In genomic region chr10:108598320-108598695, GRCh38 we compare ENCODE assay signal across 30 cellular contexts.
DNase-seq lines count a peak whose midpoint lies in the region; ATAC-seq, FAIRE-seq and TF ChIP-seq lines count a peak whose summit lies in the region.
"Had no signal": no experiment of that assay in that cellular context is flagged by ENCODE, and none has a peak within 500 bp of the region (broad histone marks: within the 10 kb centered on the region; RNA-seq: fewer than 3 reads in every experiment).

No MANE protein-coding gene starts in this region.

- FAIRE-seq in HepG2 (lab: Jason Lieb, UNC), result no peak
- FAIRE-seq: GM19239, pancreas had no signal

- no peaks in the 10 kb centered on the region for H3K36me3 Mint-ChIP-seq in endodermal cell (ENCODE audit: low read depth)
- no peaks in the 10 kb centered on the region for H3K36me3 Mint-ChIP-seq in activated CD4-positive, alpha-beta T cell treated with anti-CD3 and anti-CD28 coated beads for 36 hours (ENCODE audit: low read depth)
- H3K36me3 Mint-ChIP-seq: activated naive CD4-positive, alpha-beta T cell treated with anti-CD3 and anti-CD28 coated beads, Interleukin-2, amount 50 U/mL, for 24 hours had no signal

- H3K4me2 ChIP-seq in HepG2 (ENCODE audit: low read depth, low read length), result no peak overlapping the region; the same call in 1 of the 2 replicates

- H2AFZ ChIP-seq in HepG2 (ENCODE audit: low read length), result no peak overlapping the region

- H3K4me3 ChIP-seq in endodermal cell (ENCODE audit: low read length), result no peak overlapping the region
- no peak overlapping the region for H3K4me3 ChIP-seq in HepG2 (replicated peaks in 1 of 3; ENCODE audit: insufficient read depth in 1 of 3, low read depth in 2 of 3, low read length in 3 of 3)
- no peak overlapping the region for H3K4me3 ChIP-seq in aorta (ENCODE audit: low read length in 2 of 2)
- H3K4me3 ChIP-seq in tibial nerve, result no peak overlapping the region
- H3K4me3 ChIP-seq: gastroesophageal sphincter, lung, pancreas, SJCRH30, upper lobe of left lung had no signal

- H3K4me1 Mint-ChIP-seq in endodermal cell, result peaks cover 34% of the 10 kb centered on the region
- no peaks in the 10 kb centered on the region for H3K4me1 Mint-ChIP-seq in activated CD4-positive, alpha-beta T cell treated with anti-CD3 and anti-CD28 coated beads for 36 hours
- H3K4me1 Mint-ChIP-seq: activated naive CD4-positive, alpha-beta T cell treated with anti-CD3 and anti-CD28 coated beads, Interleukin-2, amount 50 U/mL, for 24 hours had no signal

- TF ChIP-seq EP300 in HepG2 (IDR thresholded peaks at IDR 0.05; ENCODE audit: low read depth in 2 of 2, low read length in 2 of 2) (no peak), HepG2 (CRISPR knock-in tag; IDR thresholded peaks at IDR 0.05; ENCODE audit: borderline replicate concordance) (no peak), tibial nerve (IDR thresholded peaks at IDR 0.05) (no peak)

- TF ChIP-seq POLR2A in HepG2 (IDR thresholded peaks at IDR 0.05; ENCODE audit: insufficient read depth in 1 of 2, low read depth in 2 of 2, low read length in 2 of 2) (no peak), tibial nerve (IDR thresholded peaks at IDR 0.05) (no peak)

- H3K79me2 ChIP-seq in HepG2 (ENCODE audit: insufficient read depth, low read length), result no peaks in the 10 kb centered on the region

- intact Hi-C loops in HepG2 (cut with micrococcal nuclease; ENCODE audit: unreplicated experiment) (no loop called here), aorta (cut with DNase I) (no loop called here)
- intact Hi-C loops in activated CD4-positive, alpha-beta T cell treated with anti-CD3 and anti-CD28 coated beads for 36 hours (cut with DNase I, micrococcal nuclease), result no loop called here

- H3K27ac Mint-ChIP-seq in endodermal cell, result no peak overlapping the region
- no peak overlapping the region for H3K27ac Mint-ChIP-seq in activated CD4-positive, alpha-beta T cell treated with anti-CD3 and anti-CD28 coated beads for 36 hours
- H3K27ac Mint-ChIP-seq: activated CD8-positive, alpha-beta T cell treated with anti-CD3 and anti-CD28 coated beads for 36 hours; activated naive CD4-positive, alpha-beta T cell treated with anti-CD3 and anti-CD28 coated beads, Interleukin-2, amount 50 U/mL, for 24 hours; activated T-helper 2 cell treated with anti-CD3 and anti-CD28 coated beads, Interferon-gamma antibody, Interleukin-2, Interleukin-4, amounts not matched to agents 10 μg/mL and 5 μg/mL and 100 μg/mL, durations not matched to agents 14 hours and 24 hours and 36 hours; dendritic cell treated with granulocyte-macrophage colony-stimulating factor and Interleukin-4, amounts not matched to agents 40 ng/mL and 50 ng/mL, for 4 days had no signal

- H3K9me3 ChIP-seq in endodermal cell (ENCODE audit: control insufficient read depth, low read length) (no peaks in the 10 kb centered on the region), HepG2 (ENCODE audit: low read length) (peaks cover 7% of the 10 kb centered on the region), aorta (ENCODE audit: control insufficient read depth, low read length) (no peaks in the 10 kb centered on the region), tibial nerve (no peaks in the 10 kb centered on the region)
- H3K9me3 ChIP-seq: BE2C, gastroesophageal sphincter, pancreas, SJCRH30, upper lobe of left lung had no signal

- H3K36me3 ChIP-seq in endodermal cell (ENCODE audit: control insufficient read depth, insufficient read depth, low read length), result no peaks in the 10 kb centered on the region
- no peaks in the 10 kb centered on the region for H3K36me3 ChIP-seq in HepG2 (replicated peaks in 1 of 2; ENCODE audit: control insufficient read depth in 1 of 2, insufficient read depth in 2 of 2, low read length in 2 of 2)
- H3K36me3 ChIP-seq in aorta (ENCODE audit: control insufficient read depth in 1 of 2, insufficient read depth in 2 of 2, low read length in 1 of 2), result no peaks in the 10 kb centered on the region
- H3K36me3 ChIP-seq in tibial nerve, result no peaks in the 10 kb centered on the region
- H3K36me3 ChIP-seq: BE2C, gastroesophageal sphincter, pancreas, SJCRH30, upper lobe of left lung had no signal

- no peak for TF ChIP-seq RAD21 in HepG2 (CRISPR knock-in tag; IDR thresholded peaks at IDR 0.05)

- ATAC-seq in HepG2, result peak; percentile 50
- ATAC-seq in aorta (ENCODE audit: low FRiP score), result no peak
- ATAC-seq in activated CD4-positive, alpha-beta T cell treated with anti-CD3 and anti-CD28 coated beads for 36 hours, result no peak
- ATAC-seq: activated CD4-positive, CD25-positive, alpha-beta regulatory T cell treated with anti-CD3 and anti-CD28 coated beads, Interleukin-2, amount 50 U/mL, for 24 hours; activated CD8-positive, alpha-beta T cell treated with anti-CD3 and anti-CD28 coated beads for 36 hours; gastroesophageal sphincter; HCT116; Panc1 had no signal

- H3K9me3 Mint-ChIP-seq in endodermal cell, result no peaks in the 10 kb centered on the region
- no peaks in the 10 kb centered on the region for H3K9me3 Mint-ChIP-seq in activated CD4-positive, alpha-beta T cell treated with anti-CD3 and anti-CD28 coated beads for 36 hours (ENCODE audit: low read depth)
- H3K9me3 Mint-ChIP-seq: activated CD8-positive, alpha-beta T cell treated with anti-CD3 and anti-CD28 coated beads for 36 hours; dendritic cell treated with granulocyte-macrophage colony-stimulating factor and Interleukin-4, amounts not matched to agents 40 ng/mL and 50 ng/mL, for 4 days; neural crest cell had no signal

- no peaks in the 10 kb centered on the region for H3K4me1 ChIP-seq in endodermal cell (ENCODE audit: control insufficient read depth, insufficient read depth, low read length)
- H3K4me1 ChIP-seq in HepG2 (ENCODE audit: insufficient read depth, low read length), result peaks cover 16% of the 10 kb centered on the region
- H3K4me1 ChIP-seq in aorta (ENCODE audit: control insufficient read depth in 1 of 2, insufficient read depth in 2 of 2, low read length in 2 of 2), result no peaks in the 10 kb centered on the region
- no peaks in the 10 kb centered on the region for H3K4me1 ChIP-seq in tibial nerve
- H3K4me1 ChIP-seq: BE2C, gastroesophageal sphincter, pancreas, SJCRH30, upper lobe of left lung had no signal

- BruUV-seq in HepG2 (replicated peaks; lab: Mats Ljungman, UMichigan), result no TSS peak

- no peaks in the 10 kb centered on the region for H4K20me1 ChIP-seq in HepG2 (ENCODE audit: insufficient read depth, low read length)

- H3K9ac ChIP-seq in endodermal cell (ENCODE audit: extremely low read depth, low read length, poor library complexity, severe bottlenecking), result no peak overlapping the region
- no peak overlapping the region for H3K9ac ChIP-seq in HepG2 (ENCODE audit: insufficient read depth, low read depth, low read length)

- POLR2A ChIA-PET in HepG2 (lab: Yijun Ruan, JAX), result no interaction called here
- POLR2A ChIA-PET in activated CD4-positive, alpha-beta T cell treated with anti-CD3 and anti-CD28 coated beads for 36 hours (lab: Charles Lee), result no interaction called here

- DNase-seq in ELF-1 (ENCODE audit: low read depth, low spot score), result peak; percentile 34
- peak; percentile 76 for DNase-seq in NCI-H82 (lab: John Stamatoyannopoulos, UW)
- DNase-seq in endodermal cell, result peak; percentile 73
- peak; percentile 28 for DNase-seq in HepG2 (ENCODE audit: low spot score)
- DNase-seq in aorta, result no peak
- no peak for DNase-seq in Kasumi-1 (lab: John Stamatoyannopoulos, UW)
- DNase-seq in activated CD4-positive, alpha-beta T cell treated with anti-CD3 and anti-CD28 coated beads for 36 hours, result no peak
- DNase-seq in tibial nerve (ENCODE audit: low spot score in 2 of 2), result no peak
- DNase-seq: ACHN; activated CD8-positive, alpha-beta T cell treated with anti-CD3 and anti-CD28 coated beads for 36 hours; amygdala; BE2C; DMS79; GF-D8; hippocampal formation; KG1; NCI-H1436; pancreas; SJCRH30; upper lobe of left lung had no signal

- no peaks in the 10 kb centered on the region for H3K27me3 ChIP-seq in endodermal cell (ENCODE audit: control insufficient read depth, insufficient read depth, low read length, poor library complexity, severe bottlenecking)
- no peaks in the 10 kb centered on the region for H3K27me3 ChIP-seq in HepG2 (ENCODE audit: control insufficient read depth in 1 of 2, insufficient read depth in 2 of 2, low read length in 2 of 2)
- H3K27me3 ChIP-seq in aorta (ENCODE audit: control insufficient read depth in 1 of 2, insufficient read depth in 2 of 2, low read length in 1 of 2), result no peaks in the 10 kb centered on the region
- no peaks in the 10 kb centered on the region for H3K27me3 ChIP-seq in tibial nerve
- H3K27me3 ChIP-seq: BE2C, pancreas, SJCRH30, upper lobe of left lung had no signal

- CTCF ChIA-PET in HepG2 (lab: Yijun Ruan, JAX; ENCODE audit: low intra/inter-chr PET ratio, low total read pairs), result no interaction called here
- CTCF ChIA-PET in activated CD4-positive, alpha-beta T cell treated with anti-CD3 and anti-CD28 coated beads for 36 hours (lab: Charles Lee), result no interaction called here

- H3K27me3 Mint-ChIP-seq in endodermal cell (ENCODE audit: insufficient read depth), result peaks cover 68% of the 10 kb centered on the region
- no peaks in the 10 kb centered on the region for H3K27me3 Mint-ChIP-seq in activated CD4-positive, alpha-beta T cell treated with anti-CD3 and anti-CD28 coated beads for 36 hours
- H3K27me3 Mint-ChIP-seq: activated CD8-positive, alpha-beta T cell treated with anti-CD3 and anti-CD28 coated beads for 36 hours; activated naive CD4-positive, alpha-beta T cell treated with anti-CD3 and anti-CD28 coated beads, Interleukin-2, amount 50 U/mL, for 24 hours; dendritic cell treated with granulocyte-macrophage colony-stimulating factor and Interleukin-4, amounts not matched to agents 40 ng/mL and 50 ng/mL, for 4 days had no signal

- TF ChIP-seq CTCF in endodermal cell (conservative IDR thresholded peaks at IDR 0.05), result no peak
- no peak for TF ChIP-seq CTCF in HepG2 (CRISPR knock-in tag; IDR thresholded peaks at IDR 0.05)
- TF ChIP-seq CTCF in tibial nerve (IDR thresholded peaks at IDR 0.05), result no peak

- WGBS in endodermal cell (ENCODE audit: insufficient coverage in 1 of 2, insufficient read length in 1 of 2), 2 experiments, result 40 to 56% methylated on average over 1 of the region's 1 CpG
- WGBS in HepG2 (ENCODE audit: low lambda C conversion rate), result 0% methylated on average over 1 of the region's 1 CpG
- 28 to 42% methylated on average over 1 of the region's 1 CpG for WGBS in aorta, 2 donors
- 62 to 67% methylated on average over 1 of the region's 1 CpG for WGBS in tibial nerve, 2 donors

- H3K27ac ChIP-seq in endodermal cell (ENCODE audit: low read depth, low read length) (no peak overlapping the region), HepG2 (ENCODE audit: extremely low read length, insufficient read depth, low read length) (no peak overlapping the region), aorta (ENCODE audit: low read depth in 1 of 2, low read length in 2 of 2) (no peak overlapping the region), tibial nerve (no peak overlapping the region)
- H3K27ac ChIP-seq: gastroesophageal sphincter, pancreas, SJCRH30, upper lobe of left lung had no signal

- in situ Hi-C loops in HepG2 (cut with HindIII; ENCODE audit: extremely low pct_ligation_motif_present, low pct_unique_long_range_greater_than_20kb), result no loop called here

- H3K4me3 Mint-ChIP-seq in endodermal cell, result no peak overlapping the region
- H3K4me3 Mint-ChIP-seq in activated CD4-positive, alpha-beta T cell treated with anti-CD3 and anti-CD28 coated beads for 36 hours, result no peak overlapping the region
- H3K4me3 Mint-ChIP-seq: activated CD8-positive, alpha-beta T cell treated with anti-CD3 and anti-CD28 coated beads for 36 hours; activated naive CD4-positive, alpha-beta T cell treated with anti-CD3 and anti-CD28 coated beads, Interleukin-2, amount 50 U/mL, for 24 hours; dendritic cell treated with granulocyte-macrophage colony-stimulating factor and Interleukin-4, amounts not matched to agents 40 ng/mL and 50 ng/mL, for 4 days; neural crest cell had no signal

Comparison
In these comparisons a context has a peak if more than half of its experiments do, and no peak if none do; other contexts are left out.
1. DNase-seq: peak in ELF-1 (single experiment), NCI-H82 (single experiment), endodermal cell (single experiment) and HepG2 (single experiment); none in aorta (0 of 2), Kasumi-1 (0 of 2), activated CD4-positive, alpha-beta T cell treated with anti-CD3 and anti-CD28 coated beads for 36 hours (single experiment) and tibial nerve (0 of 2).